ENCODE assay signal across 21 cellular contexts in genomic region chr1:92952714-92953113, GRCh38. TPM values are rescaled to one million over a fixed set of nuclear protein-coding genes. Genes with fewer than 3 reads are reported as not detected.
DNase-seq lines count a peak whose midpoint lies in the region; ATAC-seq lines count a peak whose summit lies in the region.
"Had no signal": no experiment of that assay in that cellular context is flagged by ENCODE, and none has a peak within 500 bp of the region (broad histone marks: within the 10 kb centered on the region; RNA-seq: fewer than 3 reads in every experiment).

No MANE protein-coding gene starts in this region.

- H3K9me3 Mint-ChIP-seq in T-helper 2 cell treated with Interferon-gamma antibody and Interleukin-4, amounts not matched to agents 5 μg/mL and 100 μg/mL, for 36 hours = no peaks in the 10 kb centered on the region
- no peaks in the 10 kb centered on the region for H3K9me3 Mint-ChIP-seq in CD8-positive, alpha-beta memory T cell
- H3K9me3 Mint-ChIP-seq in T-cell = no peaks in the 10 kb centered on the region
- H3K9me3 Mint-ChIP-seq: stimulated activated naive CD8-positive, alpha-beta T cell treated with anti-CD3 and anti-CD28 coated beads, Interleukin-15, amount 100 ng/mL, for 72 hours had no signal

- H3K36me3 ChIP-seq in CD8-positive, alpha-beta memory T cell (ENCODE audit: insufficient read depth, low read length) = no peaks in the 10 kb centered on the region
- no peaks in the 10 kb centered on the region for H3K36me3 ChIP-seq in muscle layer of duodenum (ENCODE audit: control insufficient read depth in 1 of 2, insufficient read depth in 2 of 2, low read length in 2 of 2)
- H3K36me3 ChIP-seq: cardiac muscle cell, prostate gland had no signal

- no peak for DNase-seq in T-helper 2 cell treated with Interferon-gamma antibody and Interleukin-4, amounts not matched to agents 5 μg/mL and 100 μg/mL, for 36 hours (ENCODE audit: low spot score)
- DNase-seq in T-helper 2 cell (no peak), T-cell (no peak), C1 segment of cervical spinal cord (lab: John Stamatoyannopoulos, UW) (no peak), GM03348 (ENCODE audit: low spot score) (no peak)
- DNase-seq in CD8-positive, alpha-beta memory T cell = no peak
- DNase-seq: 8988T; activated CD4-positive, CD25-positive, alpha-beta regulatory T cell; effector CD8-positive, alpha-beta T cell; Kasumi-1; mammary epithelial cell; NCI-H1417 treated with DMSO at 0.1 percent for 48 hours; NCI-H2227 treated with DMSO at 0.1 percent for 48 hours; nephron progenitor cell; NK-92 treated with Interleukin-12 subunit alpha and Interleukin-12 subunit beta, amount 100 ng/mL, for 24 hours; stimulated activated naive CD8-positive, alpha-beta T cell treated with anti-CD3 and anti-CD28 coated beads, Interleukin-15, amount 100 ng/mL, for 72 hours; T-helper 17 cell had no signal

- no peaks in the 10 kb centered on the region for H3K9me3 ChIP-seq in CD8-positive, alpha-beta memory T cell (ENCODE audit: low read length)
- H3K9me3 ChIP-seq in muscle layer of duodenum (ENCODE audit: control insufficient read depth in 1 of 2, low read length in 2 of 2) = no peaks in the 10 kb centered on the region
- H3K9me3 ChIP-seq: prostate gland had no signal

- H3K27ac ChIP-seq in CD8-positive, alpha-beta memory T cell (ENCODE audit: low read depth, low read length) = no peak overlapping the region
- H3K27ac ChIP-seq in muscle layer of duodenum (ENCODE audit: low read length) = peak overlapping the region; percentile 24
- H3K27ac ChIP-seq: cardiac muscle cell, prostate gland had no signal

- peak overlapping the region; percentile 71 for H3K4me3 Mint-ChIP-seq in T-helper 2 cell treated with Interferon-gamma antibody and Interleukin-4, amounts not matched to agents 5 μg/mL and 100 μg/mL, for 36 hours
- peak overlapping the region in 5 of 7 donors; percentile 7 to 63 (median 37) for H3K4me3 Mint-ChIP-seq in CD8-positive, alpha-beta memory T cell
- H3K4me3 Mint-ChIP-seq in T-cell = peak overlapping the region; percentile 6 to 23 (median 15)
- H3K4me3 Mint-ChIP-seq: nephron progenitor cell had no signal

- ATAC-seq in T-cell (replicated peaks in 1 of 4) (no peak), HG03342 (IDR thresholded peaks at IDR 0.05; ENCODE audit: unreplicated experiment) (no peak)

- peaks cover 51% of the 10 kb centered on the region for H3K4me1 Mint-ChIP-seq in T-helper 2 cell treated with Interferon-gamma antibody and Interleukin-4, amounts not matched to agents 5 μg/mL and 100 μg/mL, for 36 hours (ENCODE audit: low read depth)
- H3K4me1 Mint-ChIP-seq in CD8-positive, alpha-beta memory T cell = peaks cover 35 to 52% (median 50%) of the 10 kb centered on the region in 3 donors
- H3K4me1 Mint-ChIP-seq in T-cell = peaks cover 38 to 61% (median 60%) of the 10 kb centered on the region in 3 donors
- H3K4me1 Mint-ChIP-seq: nephron progenitor cell had no signal

- POLR2A ChIA-PET in CD8-positive, alpha-beta memory T cell (lab: Charles Lee) = interaction anchor here (0.7 to 1.0 kb wide), 2 partner anchors 9 to 15 kb away, joined by 3 read pairs; partner anchors contain the start of gene DIPK1A
- POLR2A ChIA-PET in T-cell (lab: Charles Lee) = interaction anchor here in 1 of 2 donors (0.5 to 0.7 kb wide), 3 partner anchors 26 to 90 kb away, joined by 3 to 5 read pairs (median 3); no protein-coding TSS in a partner anchor

- peaks cover 4% of the 10 kb centered on the region for H3K36me3 Mint-ChIP-seq in T-helper 2 cell treated with Interferon-gamma antibody and Interleukin-4, amounts not matched to agents 5 μg/mL and 100 μg/mL, for 36 hours (ENCODE audit: low read depth)
- H3K36me3 Mint-ChIP-seq in CD8-positive, alpha-beta memory T cell = no peaks in the 10 kb centered on the region
- peaks cover 4% of the 10 kb centered on the region for H3K36me3 Mint-ChIP-seq in T-cell

- no peaks in the 10 kb centered on the region for H3K27me3 ChIP-seq in CD8-positive, alpha-beta memory T cell (ENCODE audit: insufficient read depth, low read length, poor library complexity, severe bottlenecking)
- no peaks in the 10 kb centered on the region for H3K27me3 ChIP-seq in muscle layer of duodenum (ENCODE audit: low read depth, low read length)
- H3K27me3 ChIP-seq: cardiac muscle cell had no signal

- H3K27me3 Mint-ChIP-seq in T-helper 2 cell treated with Interferon-gamma antibody and Interleukin-4, amounts not matched to agents 5 μg/mL and 100 μg/mL, for 36 hours (ENCODE audit: low read depth) = no peaks in the 10 kb centered on the region
- no peaks in the 10 kb centered on the region for H3K27me3 Mint-ChIP-seq in CD8-positive, alpha-beta memory T cell
- no peaks in the 10 kb centered on the region for H3K27me3 Mint-ChIP-seq in T-cell
- H3K27me3 Mint-ChIP-seq: stimulated activated naive CD8-positive, alpha-beta T cell treated with anti-CD3 and anti-CD28 coated beads, Interleukin-15, amount 100 ng/mL, for 72 hours; T-helper 17 cell had no signal

- H3K4me3 ChIP-seq in CD8-positive, alpha-beta memory T cell (ENCODE audit: low read length) = no peak overlapping the region
- no peak overlapping the region for H3K4me3 ChIP-seq in muscle layer of duodenum (ENCODE audit: low read depth in 1 of 2, low read length in 2 of 2)
- H3K4me3 ChIP-seq: cardiac muscle cell, prostate gland had no signal

- peaks cover 62% of the 10 kb centered on the region for H3K4me1 ChIP-seq in CD8-positive, alpha-beta memory T cell (ENCODE audit: insufficient read depth, low read length)
- H3K4me1 ChIP-seq in muscle layer of duodenum (ENCODE audit: control insufficient read depth in 1 of 2, insufficient read depth in 2 of 2, low read length in 2 of 2) = peaks cover 8 to 15% of the 10 kb centered on the region in 2 donors
- H3K4me1 ChIP-seq: prostate gland had no signal

- peak overlapping the region; percentile 86 for H3K27ac Mint-ChIP-seq in T-helper 2 cell treated with Interferon-gamma antibody and Interleukin-4, amounts not matched to agents 5 μg/mL and 100 μg/mL, for 36 hours
- peak overlapping the region in 5 of 8 donors; percentile 1 to 75 (median 32) for H3K27ac Mint-ChIP-seq in CD8-positive, alpha-beta memory T cell
- peak overlapping the region; percentile 80 to 85 for H3K27ac Mint-ChIP-seq in T-cell
- H3K27ac Mint-ChIP-seq: nephron progenitor cell; stimulated activated naive CD8-positive, alpha-beta T cell treated with anti-CD3 and anti-CD28 coated beads, Interleukin-15, amount 100 ng/mL, for 72 hours; T-helper 17 cell had no signal

- CTCF ChIA-PET in CD8-positive, alpha-beta memory T cell (lab: Charles Lee) = interaction anchor here (1.3 to 2.6 kb wide), 2 partner anchors 9 to 41 kb away, joined by 5 to 7 read pairs; no protein-coding TSS in a partner anchor
- CTCF ChIA-PET in T-cell (lab: Charles Lee) = interaction anchor here (0.6 to 1.5 kb wide), 6 partner anchors 9 to 94 kb away, joined by 3 to 6 read pairs (median 4); partner anchors contain the start of gene DIPK1A (in 1 of the 2)

RNA-seq across cellular contexts. Expression of gene DIPK1A, which starts 8.5 kb away (rescaled TPM):
- total RNA-seq in CD8-positive, alpha-beta memory T cell = 10 to 100 TPM; 10.9 to 12.9 TPM
- 15.7 TPM for polyA plus RNA-seq in CD8-positive, alpha-beta memory T cell
- total RNA-seq in T-cell = 10 to 100 TPM in 4 of 5 donors, 1 to 10 TPM in 1; 8.9 to 16.0 (median 14.4) TPM

Comparison
In these comparisons a context has a peak if more than half of its experiments do, and no peak if none do; other contexts are left out.
1. H3K27ac Mint-ChIP-seq: peak in every context shown above with its lines; median percentile 86 in T-helper 2 cell treated with Interferon-gamma antibody and Interleukin-4, amounts not matched to agents 5 μg/mL and 100 μg/mL, for 36 hours; 82 in T-cell; 32 in CD8-positive, alpha-beta memory T cell.
2. H3K4me3 Mint-ChIP-seq: peak in every context shown above with its lines; median percentile 71 in T-helper 2 cell treated with Interferon-gamma antibody and Interleukin-4, amounts not matched to agents 5 μg/mL and 100 μg/mL, for 36 hours; 37 in CD8-positive, alpha-beta memory T cell; 15 in T-cell.